1 cellular context compared by ENCODE assay signal in genomic region chr18:21735452-21736015, GRCh38.
TF ChIP-seq lines count a peak whose summit lies in the region.

No MANE protein-coding gene starts in this region.

TF ChIP-seq in K562, 482 proteins besides CTCF, POLR2A, EP300 and RAD21 (continued from another document and continues in another):
- TF ChIP-seq, protein P1, sequence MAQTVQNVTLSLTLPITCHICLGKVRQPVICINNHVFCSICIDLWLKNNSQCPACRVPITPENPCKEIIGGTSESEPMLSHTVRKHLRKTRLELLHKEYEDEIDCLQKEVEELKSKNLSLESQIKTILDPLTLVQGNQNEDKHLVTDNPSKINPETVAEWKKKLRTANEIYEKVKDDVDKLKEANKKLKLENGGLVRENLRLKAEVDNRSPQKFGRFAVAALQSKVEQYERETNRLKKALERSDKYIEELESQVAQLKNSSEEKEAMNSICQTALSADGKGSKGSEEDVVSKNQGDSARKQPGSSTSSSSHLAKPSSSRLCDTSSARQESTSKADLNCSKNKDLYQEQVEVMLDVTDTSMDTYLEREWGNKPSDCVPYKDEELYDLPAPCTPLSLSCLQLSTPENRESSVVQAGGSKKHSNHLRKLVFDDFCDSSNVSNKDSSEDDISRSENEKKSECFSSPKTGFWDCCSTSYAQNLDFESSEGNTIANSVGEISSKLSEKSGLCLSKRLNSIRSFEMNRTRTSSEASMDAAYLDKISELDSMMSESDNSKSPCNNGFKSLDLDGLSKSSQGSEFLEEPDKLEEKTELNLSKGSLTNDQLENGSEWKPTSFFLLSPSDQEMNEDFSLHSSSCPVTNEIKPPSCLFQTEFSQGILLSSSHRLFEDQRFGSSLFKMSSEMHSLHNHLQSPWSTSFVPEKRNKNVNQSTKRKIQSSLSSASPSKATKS (CRISPR knock-in tag; IDR thresholded peaks at IDR 0.05): no peak
- TF ChIP-seq ZBTB49 (CRISPR knock-in tag; IDR thresholded peaks at IDR 0.05; ENCODE audit: borderline replicate concordance) (no peak), CEBPB (tag; IDR thresholded peaks at IDR 0.05) (peak; percentile 36; the same call in 1 of the 2 replicates), RBBP5 (IDR thresholded peaks at IDR 0.05; ENCODE audit: borderline replicate concordance, insufficient read depth, low read length, poor library complexity, severe bottlenecking) (peak; percentile 35), ZNF76 (CRISPR knock-in tag; IDR thresholded peaks at IDR 0.05; ENCODE audit: borderline replicate concordance) (no peak), SRSF9 (IDR thresholded peaks at IDR 0.05; ENCODE audit: borderline replicate concordance, low read depth, low read length) (no peak), ZSCAN29 (IDR thresholded peaks at IDR 0.05) (no peak), NELFE (IDR thresholded peaks at IDR 0.05; ENCODE audit: insufficient read depth, insufficient read length) (no peak), RBM17 (IDR thresholded peaks at IDR 0.05; ENCODE audit: borderline replicate concordance, low read depth, low read length) (no peak), NR0B1 (IDR thresholded peaks at IDR 0.05; ENCODE audit: partially characterized antibody) (no peak), ZFP36 (IDR thresholded peaks at IDR 0.05; ENCODE audit: low read depth, low read length, partially characterized antibody) (peak; percentile 84), ZNF589 (CRISPR knock-in tag; IDR thresholded peaks at IDR 0.05; ENCODE audit: low read depth) (peak; percentile 76), SMAD3 (CRISPR knock-in tag; conservative IDR thresholded peaks at IDR 0.05) (no peak), MXI1 (IDR thresholded peaks at IDR 0.05; ENCODE audit: low read depth, low read length) (no peak), TBP (optimal IDR thresholded peaks at IDR 0.05; ENCODE audit: low read depth, low read length) (no peak), HDAC3 (IDR thresholded peaks at IDR 0.05; ENCODE audit: borderline replicate concordance, partially characterized antibody) (peak; percentile 60), TAF9B (IDR thresholded peaks at IDR 0.05; ENCODE audit: partially characterized antibody) (peak; percentile 57), RBM22 (IDR thresholded peaks at IDR 0.05; ENCODE audit: low read depth, low read length, poor library complexity, severe bottlenecking) (no peak), FOXK2 (conservative IDR thresholded peaks at IDR 0.05 in 1 of 2, IDR thresholded peaks at IDR 0.05 in 1 of 2; ENCODE audit: low read depth in 2 of 2) (peak; percentile 98 to 99), ZNF134 (CRISPR knock-in tag; conservative IDR thresholded peaks at IDR 0.05) (no peak), ESRRB (CRISPR knock-in tag; IDR thresholded peaks at IDR 0.05; ENCODE audit: borderline replicate concordance) (no peak), CREB1 (IDR thresholded peaks at IDR 0.05) (peak; percentile 50; the same call in 1 of the 2 replicates), CREB1 (CRISPR knock-in tag; IDR thresholded peaks at IDR 0.05) (no peak; the same call in 1 of the 2 replicates), ZNF12 (CRISPR knock-in tag; IDR thresholded peaks at IDR 0.05) (0 out of 2 replicates have a peak, but pooled peaks have one; percentile 38), ZFX (CRISPR knock-in tag; IDR thresholded peaks at IDR 0.05) (peak; percentile 39), MTA3 (IDR thresholded peaks at IDR 0.05; ENCODE audit: borderline replicate concordance) (no peak), NKRF (IDR thresholded peaks at IDR 0.05; ENCODE audit: borderline replicate concordance) (no peak), U2AF1 (optimal IDR thresholded peaks at IDR 0.05; ENCODE audit: low read depth, low read length) (no peak), ESRRA (IDR thresholded peaks at IDR 0.05; ENCODE audit: borderline replicate concordance, low read depth) (peak; percentile 48; the same call in 1 of the 2 replicates), KDM4B (IDR thresholded peaks at IDR 0.05; ENCODE audit: borderline replicate concordance in 2 of 2, low read depth in 1 of 2) (0 out of 4 replicates have a peak, but pooled peaks of 1 of the 2 experiments have one; percentile 30), NRF1 (conservative IDR thresholded peaks at IDR 0.05 in 1 of 2, IDR thresholded peaks at IDR 0.05 in 1 of 2) (peak; percentile 70 to 77), ZNF668 (CRISPR knock-in tag; IDR thresholded peaks at IDR 0.05) (no peak), PRPF4 (IDR thresholded peaks at IDR 0.05; ENCODE audit: insufficient read depth, low read depth, low read length, poor library complexity, severe bottlenecking) (no peak), GABPB1 (CRISPR knock-in tag; IDR thresholded peaks at IDR 0.05) (peak; percentile 73), NFATC3 (IDR thresholded peaks at IDR 0.05) (no peak)
- TF ChIP-seq, protein P2, sequence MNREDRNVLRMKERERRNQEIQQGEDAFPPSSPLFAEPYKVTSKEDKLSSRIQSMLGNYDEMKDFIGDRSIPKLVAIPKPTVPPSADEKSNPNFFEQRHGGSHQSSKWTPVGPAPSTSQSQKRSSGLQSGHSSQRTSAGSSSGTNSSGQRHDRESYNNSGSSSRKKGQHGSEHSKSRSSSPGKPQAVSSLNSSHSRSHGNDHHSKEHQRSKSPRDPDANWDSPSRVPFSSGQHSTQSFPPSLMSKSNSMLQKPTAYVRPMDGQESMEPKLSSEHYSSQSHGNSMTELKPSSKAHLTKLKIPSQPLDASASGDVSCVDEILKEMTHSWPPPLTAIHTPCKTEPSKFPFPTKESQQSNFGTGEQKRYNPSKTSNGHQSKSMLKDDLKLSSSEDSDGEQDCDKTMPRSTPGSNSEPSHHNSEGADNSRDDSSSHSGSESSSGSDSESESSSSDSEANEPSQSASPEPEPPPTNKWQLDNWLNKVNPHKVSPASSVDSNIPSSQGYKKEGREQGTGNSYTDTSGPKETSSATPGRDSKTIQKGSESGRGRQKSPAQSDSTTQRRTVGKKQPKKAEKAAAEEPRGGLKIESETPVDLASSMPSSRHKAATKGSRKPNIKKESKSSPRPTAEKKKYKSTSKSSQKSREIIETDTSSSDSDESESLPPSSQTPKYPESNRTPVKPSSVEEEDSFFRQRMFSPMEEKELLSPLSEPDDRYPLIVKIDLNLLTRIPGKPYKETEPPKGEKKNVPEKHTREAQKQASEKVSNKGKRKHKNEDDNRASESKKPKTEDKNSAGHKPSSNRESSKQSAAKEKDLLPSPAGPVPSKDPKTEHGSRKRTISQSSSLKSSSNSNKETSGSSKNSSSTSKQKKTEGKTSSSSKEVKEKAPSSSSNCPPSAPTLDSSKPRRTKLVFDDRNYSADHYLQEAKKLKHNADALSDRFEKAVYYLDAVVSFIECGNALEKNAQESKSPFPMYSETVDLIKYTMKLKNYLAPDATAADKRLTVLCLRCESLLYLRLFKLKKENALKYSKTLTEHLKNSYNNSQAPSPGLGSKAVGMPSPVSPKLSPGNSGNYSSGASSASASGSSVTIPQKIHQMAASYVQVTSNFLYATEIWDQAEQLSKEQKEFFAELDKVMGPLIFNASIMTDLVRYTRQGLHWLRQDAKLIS (CRISPR knock-in tag; IDR thresholded peaks at IDR 0.05): no peak
- TF ChIP-seq, protein P3, sequence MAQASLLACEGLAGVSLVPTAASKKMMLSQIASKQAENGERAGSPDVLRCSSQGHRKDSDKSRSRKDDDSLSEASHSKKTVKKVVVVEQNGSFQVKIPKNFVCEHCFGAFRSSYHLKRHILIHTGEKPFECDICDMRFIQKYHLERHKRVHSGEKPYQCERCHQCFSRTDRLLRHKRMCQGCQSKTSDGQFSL (CRISPR knock-in tag; IDR thresholded peaks at IDR 0.05): no peak
- TF ChIP-seq, protein P3 (tag; IDR thresholded peaks at IDR 0.05): no peak
- TF ChIP-seq, protein P4, sequence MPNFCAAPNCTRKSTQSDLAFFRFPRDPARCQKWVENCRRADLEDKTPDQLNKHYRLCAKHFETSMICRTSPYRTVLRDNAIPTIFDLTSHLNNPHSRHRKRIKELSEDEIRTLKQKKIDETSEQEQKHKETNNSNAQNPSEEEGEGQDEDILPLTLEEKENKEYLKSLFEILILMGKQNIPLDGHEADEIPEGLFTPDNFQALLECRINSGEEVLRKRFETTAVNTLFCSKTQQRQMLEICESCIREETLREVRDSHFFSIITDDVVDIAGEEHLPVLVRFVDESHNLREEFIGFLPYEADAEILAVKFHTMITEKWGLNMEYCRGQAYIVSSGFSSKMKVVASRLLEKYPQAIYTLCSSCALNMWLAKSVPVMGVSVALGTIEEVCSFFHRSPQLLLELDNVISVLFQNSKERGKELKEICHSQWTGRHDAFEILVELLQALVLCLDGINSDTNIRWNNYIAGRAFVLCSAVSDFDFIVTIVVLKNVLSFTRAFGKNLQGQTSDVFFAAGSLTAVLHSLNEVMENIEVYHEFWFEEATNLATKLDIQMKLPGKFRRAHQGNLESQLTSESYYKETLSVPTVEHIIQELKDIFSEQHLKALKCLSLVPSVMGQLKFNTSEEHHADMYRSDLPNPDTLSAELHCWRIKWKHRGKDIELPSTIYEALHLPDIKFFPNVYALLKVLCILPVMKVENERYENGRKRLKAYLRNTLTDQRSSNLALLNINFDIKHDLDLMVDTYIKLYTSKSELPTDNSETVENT (CRISPR knock-in tag; IDR thresholded peaks at IDR 0.05): no peak
- TF ChIP-seq, protein P5, sequence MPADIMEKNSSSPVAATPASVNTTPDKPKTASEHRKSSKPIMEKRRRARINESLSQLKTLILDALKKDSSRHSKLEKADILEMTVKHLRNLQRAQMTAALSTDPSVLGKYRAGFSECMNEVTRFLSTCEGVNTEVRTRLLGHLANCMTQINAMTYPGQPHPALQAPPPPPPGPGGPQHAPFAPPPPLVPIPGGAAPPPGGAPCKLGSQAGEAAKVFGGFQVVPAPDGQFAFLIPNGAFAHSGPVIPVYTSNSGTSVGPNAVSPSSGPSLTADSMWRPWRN (IDR thresholded peaks at IDR 0.05; ENCODE audit: low read depth): no peak
- TF ChIP-seq, protein P6, sequence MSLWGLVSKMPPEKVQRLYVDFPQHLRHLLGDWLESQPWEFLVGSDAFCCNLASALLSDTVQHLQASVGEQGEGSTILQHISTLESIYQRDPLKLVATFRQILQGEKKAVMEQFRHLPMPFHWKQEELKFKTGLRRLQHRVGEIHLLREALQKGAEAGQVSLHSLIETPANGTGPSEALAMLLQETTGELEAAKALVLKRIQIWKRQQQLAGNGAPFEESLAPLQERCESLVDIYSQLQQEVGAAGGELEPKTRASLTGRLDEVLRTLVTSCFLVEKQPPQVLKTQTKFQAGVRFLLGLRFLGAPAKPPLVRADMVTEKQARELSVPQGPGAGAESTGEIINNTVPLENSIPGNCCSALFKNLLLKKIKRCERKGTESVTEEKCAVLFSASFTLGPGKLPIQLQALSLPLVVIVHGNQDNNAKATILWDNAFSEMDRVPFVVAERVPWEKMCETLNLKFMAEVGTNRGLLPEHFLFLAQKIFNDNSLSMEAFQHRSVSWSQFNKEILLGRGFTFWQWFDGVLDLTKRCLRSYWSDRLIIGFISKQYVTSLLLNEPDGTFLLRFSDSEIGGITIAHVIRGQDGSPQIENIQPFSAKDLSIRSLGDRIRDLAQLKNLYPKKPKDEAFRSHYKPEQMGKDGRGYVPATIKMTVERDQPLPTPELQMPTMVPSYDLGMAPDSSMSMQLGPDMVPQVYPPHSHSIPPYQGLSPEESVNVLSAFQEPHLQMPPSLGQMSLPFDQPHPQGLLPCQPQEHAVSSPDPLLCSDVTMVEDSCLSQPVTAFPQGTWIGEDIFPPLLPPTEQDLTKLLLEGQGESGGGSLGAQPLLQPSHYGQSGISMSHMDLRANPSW (CRISPR knock-in tag; IDR thresholded peaks at IDR 0.05): no peak
